7 cellular contexts compared by ENCODE assay signal in genomic region chr1:209989525-209989924, GRCh38. TPM values are rescaled to one million over a fixed set of nuclear protein-coding genes. Genes with fewer than 3 reads are reported as not detected.
DNase-seq lines count a peak whose midpoint lies in the region; ATAC-seq, FAIRE-seq and TF ChIP-seq lines count a peak whose summit lies in the region.

No MANE protein-coding gene starts in this region.

- no peak overlapping the region for H3K4me3 ChIP-seq in K562
- H3K4me3 ChIP-seq in neural progenitor cell: no peak overlapping the region
- H3K4me3 ChIP-seq in CD8-positive, alpha-beta T cell (ENCODE audit: low read depth, low read length): no peak overlapping the region

- no peak for FAIRE-seq in K562 (lab: Jason Lieb, UNC)

- H3K36me3 ChIP-seq in K562 (ENCODE audit: control insufficient read depth, insufficient read depth, low read length) (no peaks in the 10 kb centered on the region), neural progenitor cell (no peaks in the 10 kb centered on the region)
- no peaks in the 10 kb centered on the region for H3K36me3 ChIP-seq in CD8-positive, alpha-beta T cell (ENCODE audit: insufficient read depth, low read length)

- DNase-seq in GM04504 (ENCODE audit: low read depth) (peak; percentile 4), NCI-H1105 treated with DMSO at 0.1 percent for 48 hours (lab: John Stamatoyannopoulos, UW) (peak; percentile 68), K562 (ENCODE audit: extremely low read depth in 1 of 4, low spot score in 3 of 4) (peak in 3 of 4 experiments; percentile 7 to 14 (median 12)), neural progenitor cell (ENCODE audit: low spot score) (no peak)
- no peak for DNase-seq in CD8-positive, alpha-beta T cell

- no peak overlapping the region for H3K4me3 Mint-ChIP-seq in neural progenitor cell
- no peak overlapping the region for H3K4me3 Mint-ChIP-seq in CD8-positive, alpha-beta T cell

- peaks cover 3% of the 10 kb centered on the region for H3K9me3 Mint-ChIP-seq in neural progenitor cell
- no peaks in the 10 kb centered on the region for H3K9me3 Mint-ChIP-seq in CD8-positive, alpha-beta T cell

- no peak overlapping the region for H3K27ac Mint-ChIP-seq in neural progenitor cell
- H3K27ac Mint-ChIP-seq in CD8-positive, alpha-beta T cell: no peak overlapping the region

- H3K27me3 Mint-ChIP-seq in neural progenitor cell (ENCODE audit: insufficient read depth, low read depth): peaks cover 6% of the 10 kb centered on the region
- H3K27me3 Mint-ChIP-seq in CD8-positive, alpha-beta T cell (ENCODE audit: low read depth): peaks cover 25% of the 10 kb centered on the region

- H3K27ac ChIP-seq in K562 (ENCODE audit: extremely low read depth, low read depth, low read length) (no peak overlapping the region), neural progenitor cell (no peak overlapping the region)
- H3K27ac ChIP-seq in CD8-positive, alpha-beta T cell (ENCODE audit: low read depth, low read length): no peak overlapping the region

- WGBS in K562 (ENCODE audit: insufficient coverage, low coverage, missing lambda C conversion rate): 1% methylated on average over 3 of the region's 3 CpGs

- TF ChIP-seq CTCF in K562 (IDR thresholded peaks at IDR 0.05 in 2 of 3, conservative IDR thresholded peaks at IDR 0.05 in 1 of 3; ENCODE audit: insufficient read depth in 2 of 3, low read depth in 1 of 3, low read length in 3 of 3): peak in 1 of 3 experiments; percentile 52; a peak in 2 of 6 replicates
- peak; percentile 35 for TF ChIP-seq CTCF in neural progenitor cell (IDR thresholded peaks at IDR 0.05)
- no peak for TF ChIP-seq CTCF in CD8-positive, alpha-beta T cell (IDR thresholded peaks at IDR 0.05)

- ATAC-seq in K562 (peak; percentile 73; the same call in 2 of the 3 replicates), GM21447 (IDR thresholded peaks at IDR 0.05; ENCODE audit: unreplicated experiment) (no peak), HG03378 (IDR thresholded peaks at IDR 0.05; ENCODE audit: unreplicated experiment) (no peak)
- ATAC-seq in CD8-positive, alpha-beta T cell: no peak

- in situ Hi-C loops in K562 (cut with MboI): loop anchor here (5.0 to 25.0 kb wide), 2 partner anchors 112 to 402 kb away; partner anchors contain the start of gene CAMK1G

- no TSS peak for BruUV-seq in K562 (replicated peaks; lab: Mats Ljungman, UMichigan)

- no peak for TF ChIP-seq POLR2A in K562 (conservative IDR thresholded peaks at IDR 0.05)

- intact Hi-C loops in K562 (cut with micrococcal nuclease): loop anchor here (1.0 to 10.0 kb wide), 2 partner anchors 129 to 295 kb away; no protein-coding TSS in a partner anchor
- intact Hi-C loops in CD8-positive, alpha-beta T cell (cut with DNase I, micrococcal nuclease): loop anchor here in 1 of 2 experiments (5.0 kb wide), 1 partner anchor 127 kb away; no protein-coding TSS in a partner anchor

- CTCF ChIA-PET in K562 (lab: Yijun Ruan, JAX; ENCODE audit: low intra/inter-chr PET ratio): interaction anchor here (0.6 to 4.1 kb wide), 8 partner anchors 89 to 419 kb away, joined by 3 to 68 read pairs (median 4); no protein-coding TSS in a partner anchor
- CTCF ChIA-PET in CD8-positive, alpha-beta T cell (lab: Charles Lee): no interaction called here

- peaks cover 4% of the 10 kb centered on the region for H3K4me1 Mint-ChIP-seq in neural progenitor cell
- no peaks in the 10 kb centered on the region for H3K4me1 Mint-ChIP-seq in CD8-positive, alpha-beta T cell (ENCODE audit: low read depth)

- H3K27me3 ChIP-seq in K562 (ENCODE audit: control insufficient read depth in 2 of 2, insufficient read depth in 2 of 2, low read length in 2 of 2): no peaks in the 10 kb centered on the region
- no peaks in the 10 kb centered on the region for H3K27me3 ChIP-seq in neural progenitor cell
- no peaks in the 10 kb centered on the region for H3K27me3 ChIP-seq in CD8-positive, alpha-beta T cell (ENCODE audit: insufficient read depth, low read length)

- no peaks in the 10 kb centered on the region for H3K9me1 ChIP-seq in K562 (ENCODE audit: control insufficient read depth, insufficient read depth, low read length)

- no peaks in the 10 kb centered on the region for H3F3A ChIP-seq in neural progenitor cell (ENCODE audit: low read depth)

- H3K79me2 ChIP-seq in K562 (ENCODE audit: control insufficient read depth, insufficient read depth, low read length) (no peaks in the 10 kb centered on the region), neural progenitor cell (ENCODE audit: low read depth) (no peaks in the 10 kb centered on the region)

- H3K4me2 ChIP-seq in K562 (ENCODE audit: insufficient read depth, low read length) (no peak overlapping the region), neural progenitor cell (no peak overlapping the region)

- POLR2A ChIA-PET in K562 (lab: Yijun Ruan, JAX): no interaction called here
- POLR2A ChIA-PET in CD8-positive, alpha-beta T cell (lab: Charles Lee): no interaction called here

- no peak for TF ChIP-seq EP300 in K562 (IDR thresholded peaks at IDR 0.05; ENCODE audit: low read length)

- H3K36me3 Mint-ChIP-seq in neural progenitor cell: no peaks in the 10 kb centered on the region
- H3K36me3 Mint-ChIP-seq in CD8-positive, alpha-beta T cell: no peaks in the 10 kb centered on the region

- no peaks in the 10 kb centered on the region for H3K9me3 ChIP-seq in K562 (replicated peaks; ENCODE audit: control insufficient read depth, insufficient read depth, low read depth, low read length)
- H3K9me3 ChIP-seq in neural progenitor cell (ENCODE audit: low read depth): no peaks in the 10 kb centered on the region
- H3K9me3 ChIP-seq in CD8-positive, alpha-beta T cell (ENCODE audit: low read length): no peaks in the 10 kb centered on the region

- H3K4me1 ChIP-seq in K562 (replicated peaks in 1 of 2; ENCODE audit: control insufficient read depth in 2 of 2, insufficient read depth in 2 of 2, low read length in 2 of 2) (no peaks in the 10 kb centered on the region), neural progenitor cell (no peaks in the 10 kb centered on the region)
- H3K4me1 ChIP-seq in CD8-positive, alpha-beta T cell (ENCODE audit: insufficient read depth, low read length): no peaks in the 10 kb centered on the region

- peak; percentile 65 to 82 for TF ChIP-seq RAD21 in K562 (CRISPR knock-in tag; conservative IDR thresholded peaks at IDR 0.05 in 1 of 2, IDR thresholded peaks at IDR 0.05 in 1 of 2)

- H3K9ac ChIP-seq in K562 (ENCODE audit: insufficient read depth in 1 of 2, low read depth in 2 of 2, low read length in 2 of 2) (no peak overlapping the region), neural progenitor cell (no peak overlapping the region)

- no peaks in the 10 kb centered on the region for H4K20me1 ChIP-seq in K562 (replicated peaks; ENCODE audit: control insufficient read depth, insufficient read depth, low read length)
- H4K20me1 ChIP-seq in neural progenitor cell (ENCODE audit: low read depth): no peaks in the 10 kb centered on the region

- no peak overlapping the region for H2AFZ ChIP-seq in K562 (ENCODE audit: low read depth, low read length)
- no peak overlapping the region for H2AFZ ChIP-seq in neural progenitor cell (replicated peaks)

TF ChIP-seq in K562, 482 proteins besides CTCF, POLR2A, EP300 and RAD21 (continues in another document):
- peak; percentile 70 for TF ChIP-seq DEAF1 (CRISPR knock-in tag; IDR thresholded peaks at IDR 0.05)

RNA-seq across cellular contexts. Expression of gene SYT14, which starts 51.5 kb away (rescaled TPM):
- total RNA-seq in K562 (2011; cell fraction: chromatin; rRNA removed; ENCODE audit: low replicate concordance): not detected in 2 replicates
- not detected in 2 replicates for total RNA-seq in K562 (2011; cell fraction: nucleolus; rRNA removed)
- total RNA-seq in K562 (2011; cell fraction: nucleoplasm; rRNA removed): 0.23 TPM in 1 of 2 replicates, not detected in the other
- total RNA-seq in K562 (2014; rRNA removed) (not detected in 2 replicates), K562 (2014; rRNA removed; fragmentation: Illumina TruSeq; extraction: Trizol) (0.03 TPM in 1 of 2 replicates, not detected in the other), K562 (2015; rRNA removed; fragmentation: Illumina TruSeq; extraction: Trizol) (not detected in 2 replicates), K562 (2021) (0.07 TPM in 1 of 2 replicates, not detected in the other), neural progenitor cell (ENCODE audit: low replicate concordance) (8.9 and 16.1 TPM in 2 replicates)
- polyA plus RNA-seq in K562 (2011; rRNA removed) (0.04 TPM in 1 of 2 replicates, not detected in the other), K562 (2014; fragmentation: Illumina TruSeq; extraction: Trizol) (not detected in 2 replicates), K562 (2014; fragmentation: Nextera tagmentation; extraction: Ambion mirVana) (not detected), K562 (2014; rRNA removed) (0.01 TPM in 1 of 2 replicates, not detected in the other)
- polyA plus RNA-seq in K562 (2011; cell fraction: cytosol; rRNA removed): not detected in 2 replicates
- polyA plus RNA-seq in K562 (2011; cell fraction: nucleus; rRNA removed): not detected in 2 replicates
- polyA plus RNA-seq in K562 (2012): 0.01 TPM in 2 replicates
- not detected in 2 replicates for polyA minus RNA-seq in K562 (2011; rRNA and poly(A)+ RNA removed)
- polyA minus RNA-seq in K562 (2011; cell fraction: cytosol; rRNA and poly(A)+ RNA removed): not detected in 2 replicates
- polyA minus RNA-seq in K562 (2011; cell fraction: nucleus; rRNA and poly(A)+ RNA removed): not detected in 2 replicates
- not detected for total RNA-seq in CD8-positive, alpha-beta T cell

Comparison
In these comparisons a context has a peak if more than half of its experiments do, and no peak if none do; other contexts are left out.
1. DNase-seq: peak in GM04504 (single experiment), NCI-H1105 treated with DMSO at 0.1 percent for 48 hours (single experiment) and K562 (3 of 4); none in neural progenitor cell (single experiment) and CD8-positive, alpha-beta T cell (0 of 7).